ENCODE assay signal across 39 cellular contexts in genomic region chr3:24573576-24573975, GRCh38.
"Had no signal": no experiment of that assay in that cellular context is flagged by ENCODE, and none has a peak within 500 bp of the region (broad histone marks: within the 10 kb centered on the region; RNA-seq: fewer than 3 reads in every experiment).

No MANE protein-coding gene starts in this region.

- H3K27ac Mint-ChIP-seq: activated naive CD4-positive, alpha-beta T cell treated with anti-CD3 and anti-CD28 coated beads for 36 hours; activated naive CD4-positive, alpha-beta T cell treated with anti-CD3 and anti-CD28 coated beads, Interleukin-2, amount 10 ng/mL, durations not matched to agents 7 days and 5 days; activated naive CD4-positive, alpha-beta T cell treated with anti-CD3 and anti-CD28 coated beads, Interleukin-2, amount 50 U/mL, for 24 hours; activated naive CD4-positive, alpha-beta T cell treated with anti-CD3 and anti-CD28 coated beads, Interleukin-2, amount 50 U/mL, for 72 hours; activated naive CD8-positive, alpha-beta T cell; activated naive CD8-positive, alpha-beta T cell treated with anti-CD3 and anti-CD28 coated beads for 36 hours; activated naive CD8-positive, alpha-beta T cell treated with anti-CD3 and anti-CD28 coated beads, Interleukin-2, amount 10 ng/mL, durations not matched to agents 7 days and 5 days; activated naive CD8-positive, alpha-beta T cell treated with anti-CD3 and anti-CD28 coated beads, Interleukin-2, amount 50 U/mL, for 24 hours; activated T-cell treated with anti-CD3 and anti-CD28 coated beads, Interleukin-2, amount 50 U/mL, for 24 hours; activated T-cell treated with anti-CD3 and anti-CD28 coated beads, Interleukin-2, amount 50 U/mL, for 72 hours; activated T-helper 1 cell treated with anti-CD3 and anti-CD28 coated beads, Interleukin-12 subunit alpha, Interleukin-12 subunit beta, Interleukin-2, Interleukin-4 antibody, amounts not matched to agents 30 ng/mL and 10 ng/mL and 1 ng/mL, durations not matched to agents 14 hours and 24 hours and 36 hours; activated T-helper 17 cell treated with anti-CD3 and anti-CD28 coated beads, Interleukin-2, amount 50 U/mL, for 72 hours; activated T-helper 2 cell treated with anti-CD3 and anti-CD28 coated beads, Interferon-gamma antibody, Interleukin-2, Interleukin-4, amounts not matched to agents 10 μg/mL and 5 μg/mL and 100 μg/mL, durations not matched to agents 14 hours and 24 hours and 36 hours; brain had no signal

- H3K36me3 Mint-ChIP-seq: activated naive CD4-positive, alpha-beta T cell treated with anti-CD3 and anti-CD28 coated beads, Interleukin-2, amount 10 ng/mL, durations not matched to agents 7 days and 5 days; activated naive CD4-positive, alpha-beta T cell treated with anti-CD3 and anti-CD28 coated beads, Interleukin-2, amount 50 U/mL, for 24 hours; activated naive CD4-positive, alpha-beta T cell treated with anti-CD3 and anti-CD28 coated beads, Interleukin-2, amount 50 U/mL, for 72 hours; activated naive CD8-positive, alpha-beta T cell; activated naive CD8-positive, alpha-beta T cell treated with anti-CD3 and anti-CD28 coated beads for 36 hours; activated naive CD8-positive, alpha-beta T cell treated with anti-CD3 and anti-CD28 coated beads, Interleukin-2, amount 10 ng/mL, durations not matched to agents 7 days and 5 days; brain had no signal

- H3K4me1 ChIP-seq: adrenal gland, ascending aorta, body of pancreas, breast epithelium had no signal

- H3K27ac ChIP-seq: adrenal gland, ascending aorta, body of pancreas, brain microvascular endothelial cell, breast epithelium, cardiac muscle cell had no signal

- FAIRE-seq: astrocyte, bronchial epithelial cell had no signal

- H3K36me3 ChIP-seq: adrenal gland, ascending aorta, brain microvascular endothelial cell, breast epithelium, cardiac muscle cell had no signal

- ATAC-seq: activated naive CD4-positive, alpha-beta T cell treated with anti-CD3 and anti-CD28 coated beads, Interleukin-2, amount 50 U/mL, for 72 hours; activated naive CD8-positive, alpha-beta T cell treated with anti-CD3 and anti-CD28 coated beads, Interleukin-2, amount 50 U/mL, for 24 hours; activated T-cell treated with anti-CD3 and anti-CD28 coated beads, Interleukin-2, amount 50 U/mL, for 4 hours; activated T-cell treated with anti-CD3 and anti-CD28 coated beads, Interleukin-2, amount 50 U/mL, for 72 hours; activated T-helper 17 cell treated with anti-CD3 and anti-CD28 coated beads, Interleukin-2, amount 50 U/mL, for 72 hours; body of pancreas had no signal

- DNase-seq: activated effector memory CD4-positive, alpha-beta T cell treated with anti-CD3 and anti-CD28 coated beads, Interleukin-2, amount 50 U/mL, for 16 hours; activated effector memory CD4-positive, alpha-beta T cell treated with Interleukin-2 at 50 U/mL for 16 hours; activated gamma-delta T cell; activated gamma-delta T cell treated with Interleukin-2 at 50 U/mL for 16 hours; activated naive CD4-positive, alpha-beta T cell; activated naive CD4-positive, alpha-beta T cell treated with anti-CD3 and anti-CD28 coated beads for 36 hours; activated naive CD4-positive, alpha-beta T cell treated with anti-CD3 and anti-CD28 coated beads, Interleukin-2, amount 10 ng/mL, durations not matched to agents 7 days and 5 days; activated naive CD4-positive, alpha-beta T cell treated with anti-CD3 and anti-CD28 coated beads, Interleukin-2, amount 50 U/mL, for 16 hours; activated naive CD4-positive, alpha-beta T cell treated with Interleukin-2 at 50 U/mL for 16 hours; activated naive CD8-positive, alpha-beta T cell treated with anti-CD3 and anti-CD28 coated beads for 36 hours; activated naive CD8-positive, alpha-beta T cell treated with anti-CD3 and anti-CD28 coated beads, Interleukin-2, amount 10 ng/mL, durations not matched to agents 7 days and 5 days; activated naive CD8-positive, alpha-beta T cell treated with anti-CD3 and anti-CD28 coated beads, Interleukin-2, amount 50 U/mL, for 24 hours; activated T-cell treated with anti-CD3 and anti-CD28 coated beads, Interleukin-2, amount 50 U/mL, for 1 hour; activated T-cell treated with anti-CD3 and anti-CD28 coated beads, Interleukin-2, amount 50 U/mL, for 24 hours; activated T-cell treated with anti-CD3 and anti-CD28 coated beads, Interleukin-2, amount 50 U/mL, for 4 hours; activated T-cell treated with anti-CD3 and anti-CD28 coated beads, Interleukin-2, amount 50 U/mL, for 48 hours; activated T-cell treated with anti-CD3 and anti-CD28 coated beads, Interleukin-2, amount 50 U/mL, for 72 hours; adrenal gland; amniotic stem cell; amygdala; anterior cingulate cortex; aorta; body of pancreas; brain microvascular endothelial cell; central memory CD4-positive, alpha-beta T cell; cerebellar nuclear complex had no signal

- H3K4me3 ChIP-seq: adrenal gland, ascending aorta, body of pancreas, breast epithelium, cardiac muscle cell had no signal

- H3K4me1 Mint-ChIP-seq: activated naive CD4-positive, alpha-beta T cell treated with anti-CD3 and anti-CD28 coated beads, Interleukin-2, amount 10 ng/mL, durations not matched to agents 7 days and 5 days; activated naive CD4-positive, alpha-beta T cell treated with anti-CD3 and anti-CD28 coated beads, Interleukin-2, amount 50 U/mL, for 24 hours; activated naive CD8-positive, alpha-beta T cell treated with anti-CD3 and anti-CD28 coated beads for 36 hours; activated naive CD8-positive, alpha-beta T cell treated with anti-CD3 and anti-CD28 coated beads, Interleukin-2, amount 10 ng/mL, durations not matched to agents 7 days and 5 days; activated naive CD8-positive, alpha-beta T cell treated with anti-CD3 and anti-CD28 coated beads, Interleukin-2, amount 50 U/mL, for 24 hours; activated T-helper 17 cell treated with anti-CD3 and anti-CD28 coated beads, Interleukin-2, amount 50 U/mL, for 72 hours; brain; central memory CD8-positive, alpha-beta T cell had no signal

- H3K9me3 ChIP-seq: adrenal gland, ascending aorta, breast epithelium had no signal

- H3K4me3 Mint-ChIP-seq: activated naive CD4-positive, alpha-beta T cell treated with anti-CD3 and anti-CD28 coated beads for 36 hours; activated naive CD4-positive, alpha-beta T cell treated with anti-CD3 and anti-CD28 coated beads, Interleukin-2, amount 10 ng/mL, durations not matched to agents 7 days and 5 days; activated naive CD4-positive, alpha-beta T cell treated with anti-CD3 and anti-CD28 coated beads, Interleukin-2, amount 50 U/mL, for 24 hours; activated naive CD8-positive, alpha-beta T cell; activated naive CD8-positive, alpha-beta T cell treated with anti-CD3 and anti-CD28 coated beads for 36 hours; activated naive CD8-positive, alpha-beta T cell treated with anti-CD3 and anti-CD28 coated beads, Interleukin-2, amount 10 ng/mL, durations not matched to agents 7 days and 5 days; activated naive CD8-positive, alpha-beta T cell treated with anti-CD3 and anti-CD28 coated beads, Interleukin-2, amount 50 U/mL, for 24 hours; activated T-cell treated with anti-CD3 and anti-CD28 coated beads, Interleukin-2, amount 50 U/mL, for 24 hours; activated T-cell treated with anti-CD3 and anti-CD28 coated beads, Interleukin-2, amount 50 U/mL, for 4 hours; activated T-cell treated with anti-CD3 and anti-CD28 coated beads, Interleukin-2, amount 50 U/mL, for 72 hours; activated T-helper 1 cell treated with anti-CD3 and anti-CD28 coated beads, Interleukin-12 subunit alpha, Interleukin-12 subunit beta, Interleukin-2, Interleukin-4 antibody, amounts not matched to agents 30 ng/mL and 10 ng/mL and 1 ng/mL, durations not matched to agents 14 hours and 24 hours and 36 hours; activated T-helper 17 cell treated with anti-CD3 and anti-CD28 coated beads, Interleukin-2, amount 50 U/mL, for 72 hours; brain; central memory CD8-positive, alpha-beta T cell had no signal

- H3K27me3 Mint-ChIP-seq: activated naive CD4-positive, alpha-beta T cell treated with anti-CD3 and anti-CD28 coated beads, Interleukin-2, amount 10 ng/mL, durations not matched to agents 7 days and 5 days; activated naive CD4-positive, alpha-beta T cell treated with anti-CD3 and anti-CD28 coated beads, Interleukin-2, amount 50 U/mL, for 24 hours; activated naive CD8-positive, alpha-beta T cell; activated naive CD8-positive, alpha-beta T cell treated with anti-CD3 and anti-CD28 coated beads for 36 hours; activated naive CD8-positive, alpha-beta T cell treated with anti-CD3 and anti-CD28 coated beads, Interleukin-2, amount 10 ng/mL, durations not matched to agents 7 days and 5 days; activated naive CD8-positive, alpha-beta T cell treated with anti-CD3 and anti-CD28 coated beads, Interleukin-2, amount 50 U/mL, for 24 hours; activated T-cell treated with anti-CD3 and anti-CD28 coated beads, Interleukin-2, amount 50 U/mL, for 24 hours; activated T-helper 17 cell treated with anti-CD3 and anti-CD28 coated beads, Interleukin-2, amount 50 U/mL, for 72 hours; central memory CD8-positive, alpha-beta T cell had no signal

- H3K27me3 ChIP-seq: adrenal gland, ascending aorta, body of pancreas, brain microvascular endothelial cell, breast epithelium, cardiac muscle cell had no signal
